Comparison of ENCODE assay signal across 8 cellular contexts in the genomic region with DNA sequence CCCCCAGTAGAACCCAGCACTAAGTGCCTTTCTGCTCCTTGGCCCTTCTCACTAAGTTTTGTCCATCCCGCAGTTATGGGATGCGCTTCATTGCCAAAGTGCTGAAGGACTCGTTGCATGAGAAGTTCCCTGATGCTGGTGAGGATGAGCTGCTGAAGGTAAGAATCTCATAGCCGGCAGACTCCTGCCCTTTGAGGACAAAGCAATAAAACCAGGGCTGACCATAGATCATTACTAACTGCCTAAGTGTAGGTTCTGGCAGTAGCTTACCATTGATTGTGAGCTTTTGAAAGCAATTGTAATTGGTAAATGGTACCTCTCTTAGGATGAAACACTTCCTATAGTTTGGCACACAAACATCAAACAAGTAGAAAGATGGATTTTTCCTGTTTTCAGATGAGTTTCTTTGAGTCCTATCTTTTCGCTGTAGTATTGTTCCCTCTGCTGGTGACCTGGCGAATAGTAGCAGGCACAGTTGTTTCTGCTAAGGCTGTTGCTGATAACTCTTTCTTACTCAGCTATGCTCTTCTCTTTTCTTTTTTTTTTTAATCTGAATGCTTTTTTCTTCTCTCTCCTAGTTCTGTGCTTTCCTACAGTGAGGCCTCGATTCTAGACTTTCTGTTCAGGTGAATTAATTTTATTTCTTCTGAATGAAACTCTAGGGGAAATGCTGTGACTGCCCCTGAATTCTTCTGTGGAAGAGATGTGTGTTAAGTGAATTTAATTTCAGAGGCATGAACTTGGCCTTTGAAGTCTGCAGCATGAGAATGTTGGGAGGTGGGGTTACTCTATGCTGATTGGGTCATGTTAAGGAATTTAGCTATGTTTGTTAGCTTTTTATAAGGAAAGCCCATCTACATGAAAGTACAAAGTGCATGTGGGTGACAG. TPM values are rescaled to one million over a fixed set of nuclear protein-coding genes. Genes with fewer than 3 reads are reported as not detected.
DNase-seq lines count a peak whose midpoint lies in the region; ATAC-seq and TF ChIP-seq lines count a peak whose summit lies in the region.

No MANE protein-coding gene starts in this region.

- H3K4me2 ChIP-seq in neural progenitor cell = no peak overlapping the region

- TF ChIP-seq CTCF in A673 (conservative IDR thresholded peaks at IDR 0.05; ENCODE audit: low read depth, low read length) = peak; percentile 80
- TF ChIP-seq CTCF in GM12873 (IDR thresholded peaks at IDR 0.05; ENCODE audit: insufficient read depth, low read depth, low read length, missing control alignments) = peak; percentile 81
- peak; percentile 64 for TF ChIP-seq CTCF in fibroblast of pulmonary artery (IDR thresholded peaks at IDR 0.05; ENCODE audit: low read length, missing control alignments)
- peak; percentile 90 for TF ChIP-seq CTCF in neural progenitor cell (IDR thresholded peaks at IDR 0.05)

- H3K27me3 Mint-ChIP-seq in neural progenitor cell (ENCODE audit: insufficient read depth, low read depth) = no peaks in the 10 kb centered on the region

- H3K27ac Mint-ChIP-seq in neural progenitor cell = no peak overlapping the region

- H3K9me3 Mint-ChIP-seq in neural progenitor cell = no peaks in the 10 kb centered on the region

- DNase-seq in A673 (ENCODE audit: low spot score) (peak; percentile 67), NOMO-1 treated with DMSO at 0.1 percent for 48 hours (lab: John Stamatoyannopoulos, UW; ENCODE audit: unreplicated experiment) (peak; percentile 17), fibroblast of pulmonary artery (ENCODE audit: low read depth) (peak; percentile 78), neural progenitor cell (ENCODE audit: low spot score) (peak; percentile 59)
- DNase-seq in activated T-cell treated with anti-CD3 and anti-CD28 coated beads, Interleukin-2, amount 50 U/mL, for 1 hour = peak; percentile 38

- intact Hi-C loops in A673 (cut with micrococcal nuclease; ENCODE audit: unreplicated experiment) = loop anchor here (1.0 kb wide), 2 partner anchors 120 to 162 kb away; no protein-coding TSS in a partner anchor

- ATAC-seq in HG03139 (IDR thresholded peaks at IDR 0.05; ENCODE audit: unreplicated experiment) (no peak), HG03175 (IDR thresholded peaks at IDR 0.05; ENCODE audit: unreplicated experiment) (no peak)

- no peak overlapping the region for H3K9ac ChIP-seq in neural progenitor cell

- peaks cover 13% of the 10 kb centered on the region for H3K36me3 Mint-ChIP-seq in neural progenitor cell

- H3K4me3 ChIP-seq in A673 (ENCODE audit: low read depth, low read length, poor library complexity, severe bottlenecking) (no peak overlapping the region), fibroblast of pulmonary artery (replicated peaks; ENCODE audit: low read depth, low read length) (no peak overlapping the region), neural progenitor cell (no peak overlapping the region)

- H3K4me3 Mint-ChIP-seq in neural progenitor cell = no peak overlapping the region

- no peaks in the 10 kb centered on the region for H3K4me1 Mint-ChIP-seq in neural progenitor cell

- H3K9me3 ChIP-seq in A673 (ENCODE audit: low read depth, low read length, poor library complexity, severe bottlenecking) (no peaks in the 10 kb centered on the region), neural progenitor cell (ENCODE audit: low read depth) (no peaks in the 10 kb centered on the region)

- BruUV-seq in A673 (replicated peaks; lab: Mats Ljungman, UMichigan) = no TSS peak

- no peaks in the 10 kb centered on the region for H3K79me2 ChIP-seq in neural progenitor cell (ENCODE audit: low read depth)

- no peak overlapping the region for H2AFZ ChIP-seq in neural progenitor cell (replicated peaks)

- peaks cover 58% of the 10 kb centered on the region for H3K36me3 ChIP-seq in A673 (ENCODE audit: insufficient read depth, low read length, poor library complexity, severe bottlenecking)
- H3K36me3 ChIP-seq in neural progenitor cell = no peaks in the 10 kb centered on the region

- H3K27me3 ChIP-seq in A673 (replicated peaks; ENCODE audit: insufficient read depth, low read depth, low read length, poor library complexity) (no peaks in the 10 kb centered on the region), neural progenitor cell (no peaks in the 10 kb centered on the region)

- no peak overlapping the region for H3K27ac ChIP-seq in A673 (ENCODE audit: low read depth, low read length, poor library complexity, severe bottlenecking)
- no peak overlapping the region for H3K27ac ChIP-seq in neural progenitor cell

- peaks cover 3% of the 10 kb centered on the region for H3K4me1 ChIP-seq in A673 (ENCODE audit: insufficient read depth, low read length, poor library complexity, severe bottlenecking)
- H3K4me1 ChIP-seq in neural progenitor cell = no peaks in the 10 kb centered on the region

- CTCF ChIA-PET in A673 (lab: Charles Lee) = interaction anchor here (1.0 to 2.7 kb wide), 3 partner anchors 120 to 189 kb away, joined by 3 to 17 read pairs (median 11); no protein-coding TSS in a partner anchor

- no peaks in the 10 kb centered on the region for H4K20me1 ChIP-seq in neural progenitor cell (ENCODE audit: low read depth)

- POLR2A ChIA-PET in A673 (lab: Charles Lee; ENCODE audit: low non-redundant PET) = no interaction called here

- no peaks in the 10 kb centered on the region for H3F3A ChIP-seq in neural progenitor cell (ENCODE audit: low read depth)

RNA-seq across cellular contexts. Expression of a gene that starts 47.4 kb away (rescaled TPM):
- 34.6 and 35.3 TPM in 2 replicates for total RNA-seq in A673 (2021)
- 4.9 and 7.4 TPM in 2 replicates for total RNA-seq in neural progenitor cell (ENCODE audit: low replicate concordance)

Comparison
In these comparisons a context has a peak if more than half of its experiments do, and no peak if none do; other contexts are left out.
1. DNase-seq: peak in every context shown above with its lines; median percentile 78 in fibroblast of pulmonary artery; 67 in A673; 59 in neural progenitor cell; 38 in activated T-cell treated with anti-CD3 and anti-CD28 coated beads, Interleukin-2, amount 50 U/mL, for 1 hour; 17 in NOMO-1 treated with DMSO at 0.1 percent for 48 hours.